In genomic region chr5:181189363-181189961, GRCh38 we compare ENCODE assay signal across 6 cellular contexts. TPM values are rescaled to one million over a fixed set of nuclear protein-coding genes. Genes with fewer than 3 reads are reported as not detected.
A peak's percentile ranks its signal among the peaks of the same experiment; 100 is the strongest.
DNase-seq lines count a peak whose midpoint lies in the region; ATAC-seq lines count a peak whose summit lies in the region.

No MANE protein-coding gene starts in this region.

- peaks cover 3% of the 10 kb centered on the region; the same call in 1 of the 2 replicates for H3K9me3 ChIP-seq in HAP-1

- in situ Hi-C loops in HAP-1 (cut with MboI; ENCODE audit: low sequenced_read_pairs), result loop anchor here (5.0 kb wide), 1 partner anchor 33 kb away; the partner anchor contains the start of gene TRIM41

- peaks cover 6% of the 10 kb centered on the region; the same call in 1 of the 2 replicates for H3K4me1 ChIP-seq in HAP-1

- no peaks in the 10 kb centered on the region for H3K36me3 ChIP-seq in HAP-1 (replicated peaks)

- DNase-seq in HAP-1 (ENCODE audit: low spot score in 2 of 2), result peak; percentile 37 to 56
- peak; percentile 48 to 69 for DNase-seq in activated naive CD4-positive, alpha-beta T cell treated with anti-CD3 and anti-CD28 coated beads, Interleukin-2, amount 50 U/mL, for 72 hours (ENCODE audit: low spot score in 2 of 2)
- peak; percentile 89 for DNase-seq in mesenteric fat pad (ENCODE audit: low spot score)
- no peak for DNase-seq in midbrain (lab: John Stamatoyannopoulos, UW)
- DNase-seq in NCI-H526 treated with DMSO at 0.1 percent for 48 hours (lab: John Stamatoyannopoulos, UW), result no peak
- DNase-seq in AG08396 (ENCODE audit: low spot score), result no peak

- peak overlapping the region; percentile 55 for H3K4me3 ChIP-seq in HAP-1

- H3K9me3 Mint-ChIP-seq in activated naive CD4-positive, alpha-beta T cell treated with anti-CD3 and anti-CD28 coated beads, Interleukin-2, amount 50 U/mL, for 72 hours, result no peaks in the 10 kb centered on the region

- no peaks in the 10 kb centered on the region for H3K27me3 ChIP-seq in HAP-1 (ENCODE audit: low read depth)

- peak; percentile 20 to 44 for ATAC-seq in activated naive CD4-positive, alpha-beta T cell treated with anti-CD3 and anti-CD28 coated beads, Interleukin-2, amount 50 U/mL, for 72 hours

- peaks cover 8 to 22% of the 10 kb centered on the region in 2 donors for H3K36me3 Mint-ChIP-seq in activated naive CD4-positive, alpha-beta T cell treated with anti-CD3 and anti-CD28 coated beads, Interleukin-2, amount 50 U/mL, for 72 hours

- peak overlapping the region; percentile 98 to 100 for H3K27ac Mint-ChIP-seq in activated naive CD4-positive, alpha-beta T cell treated with anti-CD3 and anti-CD28 coated beads, Interleukin-2, amount 50 U/mL, for 72 hours

RNA-seq across cellular contexts. Expression of gene TRIM7, which starts 15.5 kb away (rescaled TPM):
- 1 to 10 TPM; 4.8 to 7.0 TPM for total RNA-seq in activated naive CD4-positive, alpha-beta T cell treated with anti-CD3 and anti-CD28 coated beads, Interleukin-2, amount 50 U/mL, for 72 hours
- 3.0 TPM for total RNA-seq in mesenteric fat pad

RNA-seq across cellular contexts. Expression of gene TRIM41, which starts 33.6 kb away (rescaled TPM):
- total RNA-seq in activated naive CD4-positive, alpha-beta T cell treated with anti-CD3 and anti-CD28 coated beads, Interleukin-2, amount 50 U/mL, for 72 hours, result 10 to 100 TPM; 33.1 to 36.4 TPM
- 22.1 TPM for total RNA-seq in mesenteric fat pad

RNA-seq across cellular contexts. Expression of gene OR2V2, which starts 42.1 kb away (rescaled TPM):
- total RNA-seq in activated naive CD4-positive, alpha-beta T cell treated with anti-CD3 and anti-CD28 coated beads, Interleukin-2, amount 50 U/mL, for 72 hours, result not detected
- total RNA-seq in mesenteric fat pad, result not detected

RNA-seq across cellular contexts. Expression of gene RACK1, which starts 54.2 kb away (rescaled TPM):
- 1,000 to 10,000 TPM; 2,392 to 2,665 TPM for total RNA-seq in activated naive CD4-positive, alpha-beta T cell treated with anti-CD3 and anti-CD28 coated beads, Interleukin-2, amount 50 U/mL, for 72 hours
- 1,262 TPM for total RNA-seq in mesenteric fat pad

RNA-seq across cellular contexts. Expression of gene OR2V1, which starts 58.5 kb away (rescaled TPM):
- total RNA-seq in activated naive CD4-positive, alpha-beta T cell treated with anti-CD3 and anti-CD28 coated beads, Interleukin-2, amount 50 U/mL, for 72 hours, result not detected
- total RNA-seq in mesenteric fat pad, result not detected

Comparison
In these comparisons a context has a peak if more than half of its experiments do, and no peak if none do; other contexts are left out.
1. DNase-seq: peak in HAP-1 (2 of 2), activated naive CD4-positive, alpha-beta T cell treated with anti-CD3 and anti-CD28 coated beads, Interleukin-2, amount 50 U/mL, for 72 hours (2 of 2) and mesenteric fat pad (single experiment); none in midbrain (single experiment), NCI-H526 treated with DMSO at 0.1 percent for 48 hours (single experiment) and AG08396 (single experiment).